Comparison of ENCODE assay signal across 23 cellular contexts in the genomic region with DNA sequence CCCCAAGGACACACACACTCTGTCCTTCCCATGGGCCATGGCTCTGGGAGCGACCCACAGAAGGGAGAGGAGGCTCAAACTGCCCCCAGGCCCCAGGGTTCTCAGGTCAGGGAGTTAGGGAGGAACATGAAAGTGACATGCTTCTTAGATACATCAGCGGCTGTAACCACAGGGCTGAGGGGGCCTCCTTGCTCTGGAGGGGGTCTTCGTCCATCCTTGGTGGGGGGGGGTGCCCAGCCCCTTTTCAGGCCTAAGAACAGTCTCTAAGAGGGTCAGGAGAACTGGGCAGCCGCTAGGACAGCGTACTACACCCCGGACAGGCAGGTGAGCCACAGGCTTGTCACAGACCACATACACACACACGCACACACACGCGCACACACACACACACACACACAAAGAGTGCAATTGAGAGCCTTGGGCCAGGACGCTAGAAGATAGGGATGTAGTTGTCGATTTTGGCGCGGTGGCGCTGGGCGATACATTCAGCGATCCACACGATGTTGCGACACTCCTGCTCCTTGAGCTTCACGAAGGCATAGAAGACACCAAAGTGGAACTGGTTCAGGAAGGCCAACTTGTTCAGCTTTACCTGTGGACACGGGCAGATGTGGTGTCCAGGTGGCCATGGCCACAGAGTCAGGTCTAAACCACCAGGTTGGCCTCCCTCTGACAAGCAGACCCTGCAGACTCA. TPM values are rescaled to one million over a fixed set of nuclear protein-coding genes. Genes with fewer than 3 reads are reported as not detected.
A peak's percentile ranks its signal among the peaks of the same experiment; 100 is the strongest.
DNase-seq lines count a peak whose midpoint lies in the region; ATAC-seq and TF ChIP-seq lines count a peak whose summit lies in the region.
"Had no signal": no experiment of that assay in that cellular context is flagged by ENCODE, and none has a peak within 500 bp of the region (broad histone marks: within the 10 kb centered on the region; RNA-seq: fewer than 3 reads in every experiment).

No MANE protein-coding gene starts in this region.

- H3K4me3 Mint-ChIP-seq in MCF 10A (ENCODE audit: unreplicated experiment) = no peak overlapping the region
- H3K4me3 Mint-ChIP-seq: activated B cell treated with CpG ODN at 0.5 μM for 24 hours; activated CD4-positive, alpha-beta memory T cell treated with anti-CD3 and anti-CD28 coated beads, Interleukin-2, amount 10 ng/mL, durations not matched to agents 7 days and 5 days; activated T-cell treated with anti-CD3 and anti-CD28 coated beads, Interleukin-2, amount 50 U/mL, for 72 hours had no signal

- peaks cover 34% of the 10 kb centered on the region for H3K36me3 Mint-ChIP-seq in MCF 10A (ENCODE audit: insufficient read depth, unreplicated experiment)

- H3K4me1 ChIP-seq in neuronal stem cell (ENCODE audit: control insufficient read depth in 2 of 2, insufficient read depth in 1 of 2, low read depth in 1 of 2, low read length in 2 of 2) = peaks cover 0 to 10% of the 10 kb centered on the region in 2 donors

- no peak overlapping the region for H3K18ac ChIP-seq in neuronal stem cell (ENCODE audit: low read length)

- H3K27ac ChIP-seq in neuronal stem cell (replicated peaks; ENCODE audit: low read length) = no peak overlapping the region
- H3K27ac ChIP-seq: left lung, testis had no signal

- H4K91ac ChIP-seq in neuronal stem cell (ENCODE audit: low read depth, low read length, poor library complexity) = no peak overlapping the region

- no peak overlapping the region for H3K4me2 ChIP-seq in neuronal stem cell (ENCODE audit: insufficient read depth, low read length, poor library complexity, severe bottlenecking)
- H3K4me2 ChIP-seq: SK-N-SH had no signal

- intact Hi-C loops in MCF 10A (cut with micrococcal nuclease) = no loop called here

- H3K9ac ChIP-seq in neuronal stem cell (ENCODE audit: low read depth, low read length, poor library complexity) = no peak overlapping the region
- H3K9ac ChIP-seq: SK-N-SH had no signal

- peaks cover 17 to 43% of the 10 kb centered on the region in 2 donors for H3K36me3 ChIP-seq in neuronal stem cell (replicated peaks in 1 of 2; ENCODE audit: control insufficient read depth in 2 of 2, insufficient read depth in 2 of 2, low read length in 2 of 2)

- no peaks in the 10 kb centered on the region for H3K79me1 ChIP-seq in neuronal stem cell (ENCODE audit: low read depth, low read length)

- peak overlapping the region; percentile 63 for H2AK5ac ChIP-seq in neuronal stem cell (ENCODE audit: low read depth, low read length)

- peaks cover 20% of the 10 kb centered on the region for H3K4me1 Mint-ChIP-seq in MCF 10A (ENCODE audit: insufficient read depth, unreplicated experiment)
- H3K4me1 Mint-ChIP-seq: activated CD4-positive, alpha-beta memory T cell treated with anti-CD3 and anti-CD28 coated beads, Interleukin-2, amount 10 ng/mL, durations not matched to agents 7 days and 5 days; CD8-positive, alpha-beta memory T cell had no signal

- WGBS in neuronal stem cell (ENCODE audit: extremely low coverage in 2 of 2, insufficient read length in 2 of 2, insufficient replicate concordance in 1 of 2), 2 donors = no CpG with 5 or more reads among the region's 20 CpGs

- H3K23ac ChIP-seq in neuronal stem cell (ENCODE audit: low read depth, low read length, poor library complexity) = peak overlapping the region; percentile 12

- H2BK120ac ChIP-seq in neuronal stem cell (ENCODE audit: low read depth, low read length) = no peak overlapping the region

- H2AFZ ChIP-seq in neuronal stem cell (ENCODE audit: low read length) = no peak overlapping the region

- peaks cover 0 to 2% of the 10 kb centered on the region in 2 donors for H3K9me3 ChIP-seq in neuronal stem cell (replicated peaks in 1 of 2; ENCODE audit: control insufficient read depth in 2 of 2, insufficient read depth in 1 of 2, low read depth in 1 of 2, low read length in 2 of 2)
- H3K9me3 ChIP-seq: left lung, mucosa of descending colon, SK-N-SH, testis had no signal

- BruUV-seq in MCF 10A (replicated peaks; lab: Mats Ljungman, UMichigan) = TSS peak; percentile 69

- H3K27me3 Mint-ChIP-seq in MCF 10A (ENCODE audit: insufficient read depth, unreplicated experiment) = no peaks in the 10 kb centered on the region
- H3K27me3 Mint-ChIP-seq: activated B cell treated with CpG ODN at 0.5 μM for 24 hours; activated CD4-positive, alpha-beta memory T cell treated with anti-CD3 and anti-CD28 coated beads, Interleukin-2, amount 10 ng/mL, durations not matched to agents 7 days and 5 days had no signal

- peak; percentile 16 for DNase-seq in MV-4-11 (lab: John Stamatoyannopoulos, UW)
- DNase-seq in MCF 10A (ENCODE audit: unreplicated experiment) = no peak
- DNase-seq in neuronal stem cell (ENCODE audit: low spot score) = no peak
- DNase-seq in AG08396 (ENCODE audit: low spot score) = no peak
- DNase-seq: activated B cell treated with CpG ODN at 0.5 μM for 24 hours; activated CD4-positive, alpha-beta memory T cell treated with anti-CD3 and anti-CD28 coated beads, Interleukin-2, amount 10 ng/mL, durations not matched to agents 7 days and 5 days; CD8-positive, alpha-beta memory T cell; DMS79 treated with DMSO at 0.1 percent for 48 hours; left lung; NCI-H187; NCI-H226; NCI-H82; nucleus accumbens; SK-N-SH; stimulated activated CD4-positive, alpha-beta T cell treated with anti-CD3 and anti-CD28 coated beads, Interleukin-12 subunit alpha, Interleukin-12 subunit beta, amount 100 ng/mL, for 4 hours; stimulated activated CD8-positive, alpha-beta memory T cell treated with anti-CD3 and anti-CD28 coated beads, Interleukin-4, amount 100 ng/mL, for 48 hours; T-helper 9 cell; testis had no signal

- POLR2A ChIA-PET in MCF 10A (lab: Yijun Ruan, JAX) = no interaction called here

- no peak overlapping the region for H3K4ac ChIP-seq in neuronal stem cell (ENCODE audit: low read length)

- peak overlapping the region; percentile 61 for H3K27ac Mint-ChIP-seq in MCF 10A (ENCODE audit: low read depth, unreplicated experiment)
- H3K27ac Mint-ChIP-seq: activated B cell treated with CpG ODN at 0.5 μM for 24 hours; activated CD4-positive, alpha-beta memory T cell treated with anti-CD3 and anti-CD28 coated beads, Interleukin-2, amount 10 ng/mL, durations not matched to agents 7 days and 5 days; activated T-cell treated with anti-CD3 and anti-CD28 coated beads, Interleukin-2, amount 50 U/mL, for 72 hours had no signal

- peak overlapping the region; percentile 52 for H4K8ac ChIP-seq in neuronal stem cell (ENCODE audit: low read depth, low read length)

- peak overlapping the region; percentile 32 for H2BK5ac ChIP-seq in neuronal stem cell (ENCODE audit: low read length)

- peaks cover 0 to under 1% (median 0%) of the 10 kb centered on the region in 3 experiments for H3K27me3 ChIP-seq in neuronal stem cell (ENCODE audit: control insufficient read depth in 3 of 3, insufficient read depth in 3 of 3, low read depth in 1 of 3, low read length in 3 of 3)
- H3K27me3 ChIP-seq: left lung, testis had no signal

- no peak overlapping the region for H2BK12ac ChIP-seq in neuronal stem cell (ENCODE audit: low read length)

- CTCF ChIA-PET in MCF 10A (lab: Yijun Ruan, JAX) = interaction anchor here (0.7 to 1.1 kb wide), 4 partner anchors 11 to 615 kb away, joined by 3 read pairs; no protein-coding TSS in a partner anchor

- no peak overlapping the region for H3K14ac ChIP-seq in neuronal stem cell (ENCODE audit: low read length)

- no peak overlapping the region for H2BK15ac ChIP-seq in neuronal stem cell (ENCODE audit: low read length)

- ATAC-seq in GM19395 (IDR thresholded peaks at IDR 0.05; ENCODE audit: unreplicated experiment) = no peak
- ATAC-seq: left lung had no signal

- no peak for TF ChIP-seq CTCF in MCF 10A (IDR thresholded peaks at IDR 0.05; ENCODE audit: unreplicated experiment)

- no peaks in the 10 kb centered on the region for H3K9me3 Mint-ChIP-seq in MCF 10A (ENCODE audit: unreplicated experiment)
- H3K9me3 Mint-ChIP-seq: activated B cell treated with CpG ODN at 0.5 μM for 24 hours; activated CD4-positive, alpha-beta memory T cell treated with anti-CD3 and anti-CD28 coated beads, Interleukin-2, amount 10 ng/mL, durations not matched to agents 7 days and 5 days; activated naive CD4-positive, alpha-beta T cell treated with anti-CD3 and anti-CD28 coated beads, Interleukin-2, amount 50 U/mL, for 72 hours; activated T-cell treated with anti-CD3 and anti-CD28 coated beads, Interleukin-2, amount 50 U/mL, for 72 hours; CD8-positive, alpha-beta memory T cell had no signal

- H3K4me3 ChIP-seq in neuronal stem cell (ENCODE audit: low read length in 2 of 2) = no peak overlapping the region
- H3K4me3 ChIP-seq: left lung, mucosa of descending colon, testis had no signal

RNA-seq across cellular contexts. Expression of a gene that starts 7.3 kb away (rescaled TPM):
- total RNA-seq in MCF 10A (2022) = 0.42 and 0.86 TPM in 2 replicates
- 1.1 TPM for polyA plus RNA-seq in neuronal stem cell (2013, experiment 1 of 2)
- polyA plus RNA-seq in neuronal stem cell (2013, experiment 2 of 2) = 0.78 TPM
- total RNA-seq: activated CD4-positive, alpha-beta memory T cell treated with anti-CD3 and anti-CD28 coated beads, Interleukin-2, amount 10 ng/mL, durations not matched to agents 7 days and 5 days; fibroblast of lung had no signal
- polyA plus RNA-seq: CD8-positive, alpha-beta memory T cell had no signal

RNA-seq across cellular contexts. Expression of a gene that starts 22.0 kb away (rescaled TPM):
- 5.9 and 7.6 TPM in 2 replicates for total RNA-seq in MCF 10A (2022)
- 4.1 TPM for polyA plus RNA-seq in neuronal stem cell (2013, experiment 1 of 2)
- 4.7 TPM for polyA plus RNA-seq in neuronal stem cell (2013, experiment 2 of 2)

RNA-seq across cellular contexts. Expression of a gene that starts 42.7 kb away (rescaled TPM):
- total RNA-seq in MCF 10A (2022) = 50.5 and 50.7 TPM in 2 replicates
- polyA plus RNA-seq in neuronal stem cell (2013, experiment 1 of 2) = 20.8 TPM
- polyA plus RNA-seq in neuronal stem cell (2013, experiment 2 of 2) = 20.9 TPM

RNA-seq across cellular contexts. Expression of a gene that starts 44.9 kb away (rescaled TPM):
- not detected in 2 replicates for total RNA-seq in MCF 10A (2022)
- polyA plus RNA-seq in neuronal stem cell (2013, experiment 1 of 2) = 20.8 TPM
- 19.8 TPM for polyA plus RNA-seq in neuronal stem cell (2013, experiment 2 of 2)
- total RNA-seq: activated B cell treated with CpG ODN at 0.5 μM for 24 hours; activated CD4-positive, alpha-beta memory T cell treated with anti-CD3 and anti-CD28 coated beads, Interleukin-2, amount 10 ng/mL, durations not matched to agents 7 days and 5 days; activated naive CD4-positive, alpha-beta T cell treated with anti-CD3 and anti-CD28 coated beads, Interleukin-2, amount 50 U/mL, for 72 hours; CD8-positive, alpha-beta memory T cell had no signal
- polyA plus RNA-seq: CD8-positive, alpha-beta memory T cell had no signal

RNA-seq across cellular contexts. Expression of a gene that starts 45.1 kb away (rescaled TPM):
- total RNA-seq in MCF 10A (2022) = not detected in 2 replicates
- not detected for polyA plus RNA-seq in neuronal stem cell (2013, experiment 1 of 2)
- not detected for polyA plus RNA-seq in neuronal stem cell (2013, experiment 2 of 2)
- total RNA-seq: activated B cell treated with CpG ODN at 0.5 μM for 24 hours; activated CD4-positive, alpha-beta memory T cell treated with anti-CD3 and anti-CD28 coated beads, Interleukin-2, amount 10 ng/mL, durations not matched to agents 7 days and 5 days; activated T-cell treated with anti-CD3 and anti-CD28 coated beads, Interleukin-2, amount 50 U/mL, for 72 hours; CD8-positive, alpha-beta memory T cell; fibroblast of lung; mucosa of descending colon had no signal
- polyA plus RNA-seq: CD8-positive, alpha-beta memory T cell; fibroblast of lung; SK-N-SH had no signal
